In genomic region chr7:127587663-127588018, GRCh38 we compare ENCODE assay signal across 6 cellular contexts. TPM values are rescaled to one million over a fixed set of nuclear protein-coding genes. Genes with fewer than 3 reads are reported as not detected.
DNase-seq lines count a peak whose midpoint lies in the region; TF ChIP-seq lines count a peak whose summit lies in the region.

No MANE protein-coding gene starts in this region.

- peaks cover 46% of the 10 kb centered on the region for H3K4me1 Mint-ChIP-seq in activated CD4-positive, alpha-beta memory T cell treated with anti-CD3 and anti-CD28 coated beads for 36 hours (ENCODE audit: low read depth)

- H3K9me3 Mint-ChIP-seq in activated CD4-positive, alpha-beta memory T cell treated with anti-CD3 and anti-CD28 coated beads for 36 hours = no peaks in the 10 kb centered on the region

- CTCF ChIA-PET in activated CD4-positive, alpha-beta memory T cell treated with anti-CD3 and anti-CD28 coated beads for 36 hours (lab: Charles Lee) = no interaction called here

- H3K27me3 ChIP-seq in BE2C = no peaks in the 10 kb centered on the region

- H3K4me1 ChIP-seq in BE2C = no peaks in the 10 kb centered on the region

- no peaks in the 10 kb centered on the region for H3K9me3 ChIP-seq in BE2C

- H3K27me3 Mint-ChIP-seq in activated CD4-positive, alpha-beta memory T cell treated with anti-CD3 and anti-CD28 coated beads for 36 hours = no peaks in the 10 kb centered on the region

- DNase-seq in BE2C = no peak
- DNase-seq in activated CD4-positive, alpha-beta memory T cell treated with anti-CD3 and anti-CD28 coated beads for 36 hours = no peak
- DNase-seq in lower leg skin (ENCODE audit: low spot score in 2 of 2) = no peak
- no peak for DNase-seq in medulla oblongata (ENCODE audit: extremely low spot score)
- no peak for DNase-seq in activated CD8-positive, alpha-beta memory T cell treated with anti-CD3 and anti-CD28 coated beads, Interleukin-2, amount 50 U/mL, for 4 hours
- no peak for DNase-seq in NCI-H526 treated with DMSO at 0.1 percent for 48 hours (lab: John Stamatoyannopoulos, UW)

- H3K4me3 ChIP-seq in BE2C (ENCODE audit: low read depth, low read length) = peak overlapping the region; percentile 66
- H3K4me3 ChIP-seq in lower leg skin (ENCODE audit: low read depth, poor library complexity, severe bottlenecking) = peak overlapping the region; percentile 98

- peak overlapping the region; percentile 68 for H3K4me3 Mint-ChIP-seq in activated CD4-positive, alpha-beta memory T cell treated with anti-CD3 and anti-CD28 coated beads for 36 hours

- H3K27ac Mint-ChIP-seq in activated CD4-positive, alpha-beta memory T cell treated with anti-CD3 and anti-CD28 coated beads for 36 hours = no peak overlapping the region

- intact Hi-C loops in activated CD4-positive, alpha-beta memory T cell treated with anti-CD3 and anti-CD28 coated beads for 36 hours (cut with micrococcal nuclease) = loop anchor here (1.0 to 10.0 kb wide), 6 partner anchors 195 to 617 kb away; partner anchors contain the start of genes GRM8 and ZNF800
- intact Hi-C loops in lower leg skin (cut with DNase I; ENCODE audit: low total_unique reads) = no loop called here

- no peak for TF ChIP-seq POLR2A in lower leg skin (IDR thresholded peaks at IDR 0.05)

- H3K36me3 ChIP-seq in BE2C = peaks cover 12% of the 10 kb centered on the region

- no peak for TF ChIP-seq CTCF in BE2C (IDR thresholded peaks at IDR 0.05; ENCODE audit: low read depth, low read length)
- TF ChIP-seq CTCF in lower leg skin (IDR thresholded peaks at IDR 0.05) = no peak

- POLR2A ChIA-PET in activated CD4-positive, alpha-beta memory T cell treated with anti-CD3 and anti-CD28 coated beads for 36 hours (lab: Charles Lee) = interaction anchor here (1.0 to 1.5 kb wide), 2 partner anchors 64 to 195 kb away, joined by 3 to 5 read pairs; partner anchors contain the start of gene ZNF800

- 53 to 57% methylated on average over 20 of the region's 20 CpGs for WGBS in lower leg skin, 2 donors

- H3K36me3 Mint-ChIP-seq in activated CD4-positive, alpha-beta memory T cell treated with anti-CD3 and anti-CD28 coated beads for 36 hours = peaks cover 24% of the 10 kb centered on the region

RNA-seq across cellular contexts. Expression of gene ARF5, which starts 0.6 kb away (rescaled TPM):
- polyA plus RNA-seq in BE2C (2012; ENCODE audit: insufficient read depth, insufficient read length, low read depth) = 258 TPM
- total RNA-seq in activated CD4-positive, alpha-beta memory T cell treated with anti-CD3 and anti-CD28 coated beads for 36 hours = 100 to 1,000 TPM; 128 to 129 TPM
- 100 to 1,000 TPM; 187 to 270 (median 237) TPM for total RNA-seq in lower leg skin

RNA-seq across cellular contexts. Expression of gene GCC1, which starts 2.2 kb away (rescaled TPM):
- polyA plus RNA-seq in BE2C (2012; ENCODE audit: insufficient read depth, insufficient read length, low read depth) = 23.1 TPM
- 10 to 100 TPM; 14.1 to 15.0 TPM for total RNA-seq in activated CD4-positive, alpha-beta memory T cell treated with anti-CD3 and anti-CD28 coated beads for 36 hours
- total RNA-seq in lower leg skin = 10 to 100 TPM; 20.2 to 27.2 (median 22.1) TPM

RNA-seq across cellular contexts. Expression of gene FSCN3, which starts 5.9 kb away (rescaled TPM):
- polyA plus RNA-seq in BE2C (2012; ENCODE audit: insufficient read depth, insufficient read length, low read depth) = 0.76 TPM
- under 1 TPM; 0.75 to 0.86 TPM for total RNA-seq in activated CD4-positive, alpha-beta memory T cell treated with anti-CD3 and anti-CD28 coated beads for 36 hours
- total RNA-seq in lower leg skin = 1 to 10 TPM in 3 of 4 donors, not detected in 1; 1.6 to 3.7 (median 2.2) TPM

RNA-seq across cellular contexts. Expression of gene PAX4, which starts 30.3 kb away (rescaled TPM):
- not detected for polyA plus RNA-seq in BE2C (2012; ENCODE audit: insufficient read depth, insufficient read length, low read depth)
- total RNA-seq in activated CD4-positive, alpha-beta memory T cell treated with anti-CD3 and anti-CD28 coated beads for 36 hours = not detected
- not detected for total RNA-seq in lower leg skin
